Comparison of ENCODE assay signal across 8 cellular contexts in genomic region chr13:26698392-26699196, GRCh38.
DNase-seq lines count a peak whose midpoint lies in the region; ATAC-seq, FAIRE-seq and TF ChIP-seq lines count a peak whose summit lies in the region.

No MANE protein-coding gene starts in this region.

- no peak overlapping the region for H3K27ac Mint-ChIP-seq in Caco-2 (ENCODE audit: unreplicated experiment)
- H3K27ac Mint-ChIP-seq in WTC11, result no peak overlapping the region

- TF ChIP-seq CTCF in Caco-2 (IDR thresholded peaks at IDR 0.05; ENCODE audit: insufficient read depth in 1 of 2, low read depth in 1 of 2, low read length in 1 of 2, severe bottlenecking in 1 of 2, unreplicated experiment in 1 of 2), result peak; percentile 97
- peak; percentile 99 for TF ChIP-seq CTCF in WTC11 (IDR thresholded peaks at IDR 0.05)
- peak; percentile 91 to 95 (median 93) for TF ChIP-seq CTCF in keratinocyte (optimal IDR thresholded peaks at IDR 0.05 in 1 of 3, IDR thresholded peaks at IDR 0.05 in 1 of 3, conservative IDR thresholded peaks at IDR 0.05 in 1 of 3; ENCODE audit: extremely low read depth in 1 of 3, insufficient read depth in 2 of 3, low read length in 3 of 3)

- H4K20me1 ChIP-seq in keratinocyte (ENCODE audit: control insufficient read depth, extremely low read depth, insufficient read depth, low read length), result no peaks in the 10 kb centered on the region

- CTCF ChIA-PET in Caco-2 (lab: Charles Lee) (interaction anchor here (0.5 to 1.2 kb wide), 29 partner anchors 9 to 513 kb away, joined by 3 to 65 read pairs (median 4); no protein-coding TSS in a partner anchor), WTC11 (lab: Charles Lee) (interaction anchor here (0.6 to 4.9 kb wide), 97 partner anchors 8 to 664 kb away, joined by 3 to 134 read pairs (median 5); partner anchors contain the start of genes RNF6 and WASF3)

- H3K4me1 ChIP-seq in Caco-2 (no peaks in the 10 kb centered on the region), keratinocyte (ENCODE audit: control insufficient read depth, extremely low read depth, insufficient read depth, low read length) (no peaks in the 10 kb centered on the region)

- dilution Hi-C loops in keratinocyte (cut with MboI; ENCODE audit: extremely low pct_ligation_motif_present, low sequenced_read_pairs), result no loop called here

- H3K9me1 ChIP-seq in keratinocyte (ENCODE audit: control insufficient read depth, extremely low read depth, insufficient read depth, low read length), result no peaks in the 10 kb centered on the region

- H3K9me3 Mint-ChIP-seq in Caco-2 (ENCODE audit: unreplicated experiment) (no peaks in the 10 kb centered on the region), WTC11 (0 out of 2 replicates have a peak, but pooled peaks cover 3% of the 10 kb centered on the region)

- H3K27me3 ChIP-seq in Caco-2 (replicated peaks; ENCODE audit: control insufficient read depth, insufficient read depth, low read length), result no peaks in the 10 kb centered on the region; the same call in 1 of the 2 replicates
- no peaks in the 10 kb centered on the region for H3K27me3 ChIP-seq in keratinocyte (ENCODE audit: control insufficient read depth, extremely low read depth, insufficient read depth, low read length)

- H3K27ac ChIP-seq in caudate nucleus (ENCODE audit: low read depth, low read length), result no peak overlapping the region
- H3K27ac ChIP-seq in keratinocyte (ENCODE audit: control insufficient read depth, insufficient read depth, low read length), result no peak overlapping the region

- H3K4me1 Mint-ChIP-seq in Caco-2 (ENCODE audit: low read depth, unreplicated experiment) (no peaks in the 10 kb centered on the region), WTC11 (peaks cover 15% of the 10 kb centered on the region)

- H3K4me2 ChIP-seq in keratinocyte (ENCODE audit: control insufficient read depth, extremely low read depth, insufficient read depth, low read depth, low read length), result peak overlapping the region; percentile 52

- H3K27me3 Mint-ChIP-seq in Caco-2 (ENCODE audit: insufficient read depth, unreplicated experiment) (peaks cover 25% of the 10 kb centered on the region), WTC11 (ENCODE audit: low read depth) (peaks cover 6% of the 10 kb centered on the region; the same call in 1 of the 2 replicates)

- H3K36me3 Mint-ChIP-seq in Caco-2 (ENCODE audit: insufficient read depth, unreplicated experiment) (no peaks in the 10 kb centered on the region), WTC11 (peaks cover 2% of the 10 kb centered on the region; the same call in 1 of the 2 replicates)

- H3K4me3 ChIP-seq in Caco-2 (ENCODE audit: low read depth, low read length) (no peak overlapping the region), keratinocyte (ENCODE audit: control insufficient read depth in 2 of 3, extremely low read depth in 1 of 3, insufficient read depth in 2 of 3, low read depth in 1 of 3, low read length in 3 of 3) (peak overlapping the region in 1 of 3 experiments; percentile 11)

- peak; percentile 86 for FAIRE-seq in keratinocyte (lab: Jason Lieb, UNC)

- intact Hi-C loops in Caco-2 (cut with micrococcal nuclease; ENCODE audit: unreplicated experiment), result loop anchor here (1.0 to 5.0 kb wide), 4 partner anchors 41 to 514 kb away; no protein-coding TSS in a partner anchor

- H3K4me3 Mint-ChIP-seq in Caco-2 (ENCODE audit: unreplicated experiment) (no peak overlapping the region), WTC11 (peak overlapping the region; percentile 46)

- H3K9ac ChIP-seq in keratinocyte (ENCODE audit: control insufficient read depth, extremely low read depth, insufficient read depth, low read length), result no peak overlapping the region

- H2AFZ ChIP-seq in keratinocyte (ENCODE audit: control insufficient read depth, low read length), result no peak overlapping the region

- no TSS peak for BruUV-seq in Caco-2 (replicated peaks; lab: Mats Ljungman, UMichigan)

- peak; percentile 75 for ATAC-seq in WTC11
- no peak for ATAC-seq in GM21619 (IDR thresholded peaks at IDR 0.05; ENCODE audit: unreplicated experiment)

- POLR2A ChIA-PET in Caco-2 (lab: Charles Lee), result interaction anchor here (0.6 kb wide), 1 partner anchor 160 kb away, joined by 3 read pairs; no protein-coding TSS in a partner anchor
- POLR2A ChIA-PET in WTC11 (lab: Charles Lee), result interaction anchor here (1.0 to 1.3 kb wide), 2 partner anchors 222 to 514 kb away, joined by 5 read pairs; no protein-coding TSS in a partner anchor

- DNase-seq in Caco-2 (peak; percentile 78 to 88), HCEC 1CT (peak; percentile 78), NCI-H2227 treated with DMSO at 0.1 percent for 48 hours (lab: John Stamatoyannopoulos, UW) (peak; percentile 86), WTC11 (ENCODE audit: low spot score) (peak; percentile 88), caudate nucleus (lab: John Stamatoyannopoulos, UW) (peak in 57 of 61 donors; percentile 15 to 91 (median 72)), keratinocyte (ENCODE audit: low read depth, low spot score) (peak; percentile 32)
- peak; percentile 62 to 82 (median 69) for DNase-seq in stimulated activated CD4-positive, alpha-beta T cell treated with anti-CD3 and anti-CD28 coated beads, Interleukin-1b, Interleukin-23, amount 100 ng/mL, for 24 hours (ENCODE audit: low read depth in 4 of 4, low spot score in 1 of 4)

- H3K79me2 ChIP-seq in keratinocyte (ENCODE audit: control insufficient read depth, insufficient read depth, low read length), result no peaks in the 10 kb centered on the region

- H3K9me3 ChIP-seq in Caco-2, result no peaks in the 10 kb centered on the region
- no peaks in the 10 kb centered on the region for H3K9me3 ChIP-seq in keratinocyte (ENCODE audit: control insufficient read depth, low read depth, low read length)

- H3K36me3 ChIP-seq in Caco-2 (ENCODE audit: control insufficient read depth, insufficient read depth, low read length) (no peaks in the 10 kb centered on the region), keratinocyte (ENCODE audit: control insufficient read depth in 2 of 2, extremely low read depth in 1 of 2, insufficient read depth in 2 of 2, low read length in 2 of 2) (no peaks in the 10 kb centered on the region)

TF ChIP-seq in WTC11, 78 proteins besides CTCF, POLR2A, EP300 and RAD21 (continues in another document):
- no peak for TF ChIP-seq MYBL2 (CRISPR knock-in tag; IDR thresholded peaks at IDR 0.05)
- no peak for TF ChIP-seq CREM (CRISPR knock-in tag; IDR thresholded peaks at IDR 0.05)
- no peak for TF ChIP-seq CBFB (CRISPR knock-in tag; IDR thresholded peaks at IDR 0.05; ENCODE audit: low read depth)
- TF ChIP-seq SMAD3 (CRISPR knock-in tag; IDR thresholded peaks at IDR 0.05; ENCODE audit: borderline replicate concordance), result no peak
- no peak for TF ChIP-seq ZNF416 (CRISPR knock-in tag; IDR thresholded peaks at IDR 0.05)
- TF ChIP-seq ZNF219 (CRISPR knock-in tag; IDR thresholded peaks at IDR 0.05; ENCODE audit: borderline replicate concordance), result no peak
- TF ChIP-seq, protein P1, sequence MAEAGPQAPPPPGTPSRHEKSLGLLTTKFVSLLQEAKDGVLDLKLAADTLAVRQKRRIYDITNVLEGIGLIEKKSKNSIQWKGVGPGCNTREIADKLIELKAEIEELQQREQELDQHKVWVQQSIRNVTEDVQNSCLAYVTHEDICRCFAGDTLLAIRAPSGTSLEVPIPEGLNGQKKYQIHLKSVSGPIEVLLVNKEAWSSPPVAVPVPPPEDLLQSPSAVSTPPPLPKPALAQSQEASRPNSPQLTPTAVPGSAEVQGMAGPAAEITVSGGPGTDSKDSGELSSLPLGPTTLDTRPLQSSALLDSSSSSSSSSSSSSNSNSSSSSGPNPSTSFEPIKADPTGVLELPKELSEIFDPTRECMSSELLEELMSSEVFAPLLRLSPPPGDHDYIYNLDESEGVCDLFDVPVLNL (CRISPR knock-in tag; IDR thresholded peaks at IDR 0.05; ENCODE audit: borderline replicate concordance, low read depth), result no peak
- TF ChIP-seq ZSCAN18 (CRISPR knock-in tag; IDR thresholded peaks at IDR 0.05), result no peak
- TF ChIP-seq, protein P2, sequence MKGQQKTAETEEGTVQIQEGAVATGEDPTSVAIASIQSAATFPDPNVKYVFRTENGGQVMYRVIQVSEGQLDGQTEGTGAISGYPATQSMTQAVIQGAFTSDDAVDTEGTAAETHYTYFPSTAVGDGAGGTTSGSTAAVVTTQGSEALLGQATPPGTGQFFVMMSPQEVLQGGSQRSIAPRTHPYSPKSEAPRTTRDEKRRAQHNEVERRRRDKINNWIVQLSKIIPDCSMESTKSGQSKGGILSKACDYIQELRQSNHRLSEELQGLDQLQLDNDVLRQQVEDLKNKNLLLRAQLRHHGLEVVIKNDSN (CRISPR knock-in tag; IDR thresholded peaks at IDR 0.05), result no peak

Comparison
In these comparisons a context has a peak if more than half of its experiments do, and no peak if none do; other contexts are left out.
1. DNase-seq: peak in every context shown above with its lines; median percentile 88 in WTC11; 86 in NCI-H2227 treated with DMSO at 0.1 percent for 48 hours; 83 in Caco-2; 78 in HCEC 1CT; 72 in caudate nucleus; 69 in stimulated activated CD4-positive, alpha-beta T cell treated with anti-CD3 and anti-CD28 coated beads, Interleukin-1b, Interleukin-23, amount 100 ng/mL, for 24 hours; 32 in keratinocyte.